In the genomic region with DNA sequence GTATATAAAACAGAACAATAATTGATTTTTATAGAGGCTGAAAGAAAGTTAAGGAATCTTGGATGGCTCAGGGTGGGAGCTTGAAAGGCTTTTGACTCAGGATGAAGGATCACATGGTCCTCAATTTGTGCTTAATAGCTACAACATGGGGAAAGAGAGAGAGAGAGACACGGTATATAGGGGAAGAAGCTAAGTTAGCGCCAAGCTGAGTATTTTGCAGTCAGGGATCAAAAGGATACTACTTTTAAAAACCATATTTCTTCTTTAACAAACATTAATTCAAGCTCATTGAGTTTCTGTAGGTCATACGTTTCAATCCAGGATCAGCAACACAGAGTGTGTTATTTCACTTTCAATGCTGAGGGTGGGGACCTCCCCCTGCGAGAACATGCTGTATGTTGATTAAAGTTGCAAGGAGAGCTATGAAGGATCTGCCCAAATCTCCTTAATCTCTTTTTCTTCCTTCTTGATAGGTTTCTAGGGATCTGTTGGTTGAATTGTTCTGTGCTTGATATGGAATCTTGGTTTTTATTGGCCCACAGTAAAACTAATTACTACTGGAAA, we compare ENCODE assay signal across 10 cellular contexts.
DNase-seq lines count a peak whose midpoint lies in the region; ATAC-seq and TF ChIP-seq lines count a peak whose summit lies in the region.
"Had no signal": no experiment of that assay in that cellular context is flagged by ENCODE, and none has a peak within 500 bp of the region (broad histone marks: within the 10 kb centered on the region; RNA-seq: fewer than 3 reads in every experiment).

No MANE protein-coding gene starts in this region.

- peaks cover 0 to 6% (median under 1%) of the 10 kb centered on the region in 4 donors for H3K9me3 ChIP-seq in esophagus muscularis mucosa

- no peak for TF ChIP-seq POLR2A in esophagus muscularis mucosa (IDR thresholded peaks at IDR 0.05; ENCODE audit: low read depth)

- H3K36me3 Mint-ChIP-seq in stimulated activated memory B cell treated with anti-CD40 and anti-IgM and Interleukin-4, amounts not matched to agents 10 μg/mL and 1 μg/mL and 100 μg/mL, for 72 hours = peaks cover 3% of the 10 kb centered on the region
- H3K36me3 Mint-ChIP-seq: immature natural killer cell had no signal

- H3K4me1 Mint-ChIP-seq in stimulated activated memory B cell treated with anti-CD40 and anti-IgM and Interleukin-4, amounts not matched to agents 10 μg/mL and 1 μg/mL and 100 μg/mL, for 72 hours = peaks cover 55% of the 10 kb centered on the region

- intact Hi-C loops in esophagus muscularis mucosa (cut with DNase I) = no loop called here

- peaks cover 11 to 23% (median 16%) of the 10 kb centered on the region in 4 donors for H3K4me1 ChIP-seq in esophagus muscularis mucosa

- peak overlapping the region in 2 of 4 donors; percentile 4 to 14 for H3K27ac ChIP-seq in esophagus muscularis mucosa (replicated peaks in 1 of 4)
- H3K27ac ChIP-seq: VCaP had no signal

- H3K36me3 ChIP-seq in esophagus muscularis mucosa = no peaks in the 10 kb centered on the region

- H3K4me3 ChIP-seq in esophagus muscularis mucosa = no peak overlapping the region

- TF ChIP-seq EP300 in esophagus muscularis mucosa (IDR thresholded peaks at IDR 0.05) = no peak

- WGBS in esophagus muscularis mucosa = 81% methylated on average over 4 of the region's 4 CpGs

- no peak for TF ChIP-seq CTCF in esophagus muscularis mucosa (IDR thresholded peaks at IDR 0.05)

- H3K4me3 Mint-ChIP-seq in stimulated activated memory B cell treated with anti-CD40 and anti-IgM and Interleukin-4, amounts not matched to agents 10 μg/mL and 1 μg/mL and 100 μg/mL, for 72 hours = peak overlapping the region; percentile 58
- H3K4me3 Mint-ChIP-seq: immature natural killer cell had no signal

- H3K27me3 ChIP-seq in esophagus muscularis mucosa = no peaks in the 10 kb centered on the region

- no peak for DNase-seq in activated CD4-positive, CD25-positive, alpha-beta regulatory T cell (lab: John Stamatoyannopoulos, UW)
- DNase-seq in esophagus muscularis mucosa (ENCODE audit: extremely low spot score) (peak; percentile 21), SK-N-DZ (ENCODE audit: low spot score) (no peak), NCI-H524 (lab: John Stamatoyannopoulos, UW) (no peak), KG1 (lab: John Stamatoyannopoulos, UW) (no peak)

- ATAC-seq in activated CD4-positive, CD25-positive, alpha-beta regulatory T cell treated with anti-CD3 and anti-CD28 coated beads, Interleukin-2, amount 50 U/mL, for 24 hours = peak; percentile 42 to 68
- ATAC-seq in HG03432 (IDR thresholded peaks at IDR 0.05; ENCODE audit: unreplicated experiment) = peak; percentile 24
- no peak for ATAC-seq in stimulated activated memory B cell treated with anti-CD40 and anti-IgM and Interleukin-4, amounts not matched to agents 10 μg/mL and 1 μg/mL and 100 μg/mL, for 72 hours

- H3K27ac Mint-ChIP-seq in stimulated activated memory B cell treated with anti-CD40 and anti-IgM and Interleukin-4, amounts not matched to agents 10 μg/mL and 1 μg/mL and 100 μg/mL, for 72 hours = peak overlapping the region; percentile 72

- H3K9me3 Mint-ChIP-seq in stimulated activated memory B cell treated with anti-CD40 and anti-IgM and Interleukin-4, amounts not matched to agents 10 μg/mL and 1 μg/mL and 100 μg/mL, for 72 hours = peaks cover 3% of the 10 kb centered on the region
- H3K9me3 Mint-ChIP-seq: immature natural killer cell had no signal

- no peaks in the 10 kb centered on the region for H3K27me3 Mint-ChIP-seq in stimulated activated memory B cell treated with anti-CD40 and anti-IgM and Interleukin-4, amounts not matched to agents 10 μg/mL and 1 μg/mL and 100 μg/mL, for 72 hours
